8 cellular contexts compared by ENCODE assay signal in genomic region chr19:40691421-40692211, GRCh38. TPM values are rescaled to one million over a fixed set of nuclear protein-coding genes. Genes with fewer than 3 reads are reported as not detected.
DNase-seq lines count a peak whose midpoint lies in the region; TF ChIP-seq lines count a peak whose summit lies in the region.

No MANE protein-coding gene starts in this region.

- no peaks in the 10 kb centered on the region for H3K27me3 ChIP-seq in DOHH2 (ENCODE audit: control insufficient read depth, low read length)
- no peaks in the 10 kb centered on the region for H3K27me3 ChIP-seq in ovary

- TF ChIP-seq POLR2A in ovary (IDR thresholded peaks at IDR 0.05) = no peak

- H3F3A ChIP-seq in DOHH2 (ENCODE audit: control insufficient read depth, insufficient read depth) = no peaks in the 10 kb centered on the region

- 31 to 47% (median 46%) methylated on average over 17 to 24 of the region's 24 CpGs for WGBS in ovary, 3 donors

- peaks cover 3% of the 10 kb centered on the region for H3K36me3 Mint-ChIP-seq in endothelial cell (ENCODE audit: low read depth, unreplicated experiment)

- no peaks in the 10 kb centered on the region for H3K9me3 ChIP-seq in DOHH2 (ENCODE audit: control insufficient read depth, insufficient read depth, low read length)
- no peaks in the 10 kb centered on the region for H3K9me3 ChIP-seq in ovary

- no peaks in the 10 kb centered on the region for H3K36me3 ChIP-seq in DOHH2 (ENCODE audit: control insufficient read depth, low read length)
- H3K36me3 ChIP-seq in ovary = no peaks in the 10 kb centered on the region

- no peak for TF ChIP-seq CTCF in DOHH2 (IDR thresholded peaks at IDR 0.05; ENCODE audit: low read depth, low read length, poor library complexity, severe bottlenecking)
- TF ChIP-seq CTCF in choroid plexus epithelial cell (conservative IDR thresholded peaks at IDR 0.05; ENCODE audit: low read depth, low read length) = no peak
- no peak for TF ChIP-seq CTCF in ovary (IDR thresholded peaks at IDR 0.05)
- TF ChIP-seq CTCF in GM20000 (IDR thresholded peaks at IDR 0.05; ENCODE audit: extremely low read depth, missing control alignments) = no peak
- TF ChIP-seq CTCF in endothelial cell (IDR thresholded peaks at IDR 0.05; ENCODE audit: unreplicated experiment) = no peak

- H3K4me3 Mint-ChIP-seq in endothelial cell (ENCODE audit: unreplicated experiment) = no peak overlapping the region

- H3K4me2 ChIP-seq in DOHH2 (ENCODE audit: low read length) = peak overlapping the region; percentile 90

- peak overlapping the region; percentile 85 for H3K4me3 ChIP-seq in DOHH2 (ENCODE audit: low read length)
- H3K4me3 ChIP-seq in choroid plexus epithelial cell (ENCODE audit: low read depth, low read length) = peak overlapping the region; percentile 47
- H3K4me3 ChIP-seq in ovary = no peak overlapping the region

- H3K27me3 Mint-ChIP-seq in endothelial cell (ENCODE audit: unreplicated experiment) = peaks cover 12% of the 10 kb centered on the region

- H3K4me1 Mint-ChIP-seq in endothelial cell (ENCODE audit: unreplicated experiment) = no peaks in the 10 kb centered on the region

- intact Hi-C loops in ovary (cut with DNase I) = no loop called here

- H3K9me3 Mint-ChIP-seq in endothelial cell (ENCODE audit: unreplicated experiment) = no peaks in the 10 kb centered on the region

- no peaks in the 10 kb centered on the region for H3K79me2 ChIP-seq in DOHH2 (ENCODE audit: control insufficient read depth, low read length)

- DNase-seq in NCI-H2107 treated with DMSO at 0.1 percent for 48 hours (lab: John Stamatoyannopoulos, UW; ENCODE audit: unreplicated experiment) (peak; percentile 91), choroid plexus epithelial cell (ENCODE audit: low read depth) (no peak), ovary (peak; percentile 47 to 68 (median 65)), mesenteric fat pad (ENCODE audit: low spot score) (no peak), GM20000 (ENCODE audit: low spot score) (no peak), endothelial cell (ENCODE audit: low spot score) (no peak), C1 segment of cervical spinal cord (lab: John Stamatoyannopoulos, UW) (no peak)

- no peak for TF ChIP-seq EP300 in ovary (IDR thresholded peaks at IDR 0.05)

- 0 out of 2 replicates have a peak, but pooled peaks cover 3% of the 10 kb centered on the region for H4K20me1 ChIP-seq in DOHH2 (ENCODE audit: control insufficient read depth, insufficient read depth, low read depth, low read length)

- no peak overlapping the region for H3K27ac Mint-ChIP-seq in endothelial cell (ENCODE audit: unreplicated experiment)

- H3K4me1 ChIP-seq in DOHH2 (ENCODE audit: control insufficient read depth, low read length) (peaks cover 36% of the 10 kb centered on the region), ovary (ENCODE audit: insufficient read depth) (peaks cover 15% of the 10 kb centered on the region)

- H3K9me2 ChIP-seq in DOHH2 (replicated peaks; ENCODE audit: control insufficient read depth, low read length) = no peaks in the 10 kb centered on the region

- no peak overlapping the region for H3K27ac ChIP-seq in DOHH2 (ENCODE audit: low read depth, low read length)
- peak overlapping the region; percentile 63 to 87 for H3K27ac ChIP-seq in ovary

RNA-seq across cellular contexts. Expression of gene NUMBL, which starts 1.2 kb away (rescaled TPM):
- total RNA-seq in ovary = 10 to 100 TPM; 38.7 to 88.9 (median 69.3) TPM
- polyA plus RNA-seq in ovary = 10 to 100 TPM in 1 of 2 donors, 1 to 10 TPM in 1; 6.7 to 32.9 TPM
- total RNA-seq in mesenteric fat pad = 63.8 TPM
- total RNA-seq in endothelial cell (ENCODE audit: unreplicated experiment) = 10.0 TPM

RNA-seq across cellular contexts. Expression of gene COQ8B, which starts 25.1 kb away (rescaled TPM):
- total RNA-seq in ovary (10 to 100 TPM; 24.0 to 51.2 (median 42.5) TPM), mesenteric fat pad (16.8 TPM), endothelial cell (ENCODE audit: unreplicated experiment) (26.4 TPM)
- polyA plus RNA-seq in ovary = 10 to 100 TPM in 1 of 2 donors, 1 to 10 TPM in 1; 8.3 to 41.5 TPM

RNA-seq across cellular contexts. Expression of gene ITPKC, which starts 25.3 kb away (rescaled TPM):
- total RNA-seq in ovary (100 to 1,000 TPM in 1 of 7 donors, 10 to 100 TPM in 6; 14.2 to 117 (median 22.4) TPM), mesenteric fat pad (53.1 TPM), endothelial cell (ENCODE audit: unreplicated experiment) (12.1 TPM)
- 10 to 100 TPM in 1 of 2 donors, 1 to 10 TPM in 1; 6.5 to 14.3 TPM for polyA plus RNA-seq in ovary

RNA-seq across cellular contexts. Expression of gene ACTMAP, which starts 58.7 kb away (rescaled TPM):
- total RNA-seq in ovary (1 to 10 TPM; 2.1 to 6.5 (median 3.7) TPM), mesenteric fat pad (5.6 TPM), endothelial cell (ENCODE audit: unreplicated experiment) (24.6 TPM)
- 1 to 10 TPM; 3.0 to 6.4 TPM for polyA plus RNA-seq in ovary

RNA-seq across cellular contexts. Expression of gene SNRPA, which starts 59.4 kb away (rescaled TPM):
- 10 to 100 TPM; 48.9 to 80.7 (median 72.4) TPM for total RNA-seq in ovary
- 10 to 100 TPM; 56.4 to 83.9 TPM for polyA plus RNA-seq in ovary
- 41.3 TPM for total RNA-seq in mesenteric fat pad
- 101 TPM for total RNA-seq in endothelial cell (ENCODE audit: unreplicated experiment)

Comparison
In these comparisons a context has a peak if more than half of its experiments do, and no peak if none do; other contexts are left out.
1. DNase-seq: peak in NCI-H2107 treated with DMSO at 0.1 percent for 48 hours (single experiment) and ovary (5 of 5); none in choroid plexus epithelial cell (single experiment), mesenteric fat pad (single experiment), GM20000 (single experiment), endothelial cell (single experiment) and C1 segment of cervical spinal cord (0 of 14).